1 cellular context compared by ENCODE assay signal in the genomic region with DNA sequence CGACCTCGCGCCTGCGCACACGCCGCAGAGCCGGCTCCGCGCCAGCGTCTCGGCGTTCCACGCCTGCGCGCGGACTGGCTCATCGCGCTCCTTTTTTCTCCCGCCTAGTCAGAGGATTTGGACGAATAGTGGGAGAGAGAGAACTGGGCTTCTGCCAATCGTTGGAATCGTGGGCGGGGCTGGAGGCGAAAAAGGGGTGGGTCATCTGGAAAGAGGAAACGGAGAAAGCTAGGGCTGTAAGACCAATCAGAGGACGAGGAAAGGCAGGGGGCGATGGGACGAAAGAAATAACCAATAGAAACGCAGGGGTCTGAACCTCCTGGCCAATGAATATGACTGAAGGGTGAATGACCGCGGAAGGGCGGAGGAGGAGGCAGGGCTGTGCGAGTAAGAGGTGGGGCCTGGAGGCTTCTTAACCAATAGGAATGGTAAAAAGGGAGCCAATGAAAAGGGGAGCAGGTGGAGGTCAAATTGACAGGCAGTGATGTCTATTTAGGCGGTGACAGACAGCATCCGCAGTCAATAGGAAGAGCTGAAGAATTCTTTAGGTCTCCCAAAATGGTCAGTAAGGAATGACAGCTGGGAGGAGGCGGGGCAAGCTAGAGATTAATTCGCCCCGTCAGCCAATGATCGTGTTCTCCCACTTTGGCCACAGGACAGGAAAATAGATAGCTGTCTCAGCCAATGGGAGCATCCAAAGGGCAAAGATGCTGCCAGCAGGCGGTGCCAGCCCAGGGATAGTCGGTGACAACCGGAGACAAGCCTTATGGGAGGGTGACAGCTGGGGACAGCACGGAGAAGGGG.
TF ChIP-seq lines count a peak whose summit lies in the region.

A gene with protein sequence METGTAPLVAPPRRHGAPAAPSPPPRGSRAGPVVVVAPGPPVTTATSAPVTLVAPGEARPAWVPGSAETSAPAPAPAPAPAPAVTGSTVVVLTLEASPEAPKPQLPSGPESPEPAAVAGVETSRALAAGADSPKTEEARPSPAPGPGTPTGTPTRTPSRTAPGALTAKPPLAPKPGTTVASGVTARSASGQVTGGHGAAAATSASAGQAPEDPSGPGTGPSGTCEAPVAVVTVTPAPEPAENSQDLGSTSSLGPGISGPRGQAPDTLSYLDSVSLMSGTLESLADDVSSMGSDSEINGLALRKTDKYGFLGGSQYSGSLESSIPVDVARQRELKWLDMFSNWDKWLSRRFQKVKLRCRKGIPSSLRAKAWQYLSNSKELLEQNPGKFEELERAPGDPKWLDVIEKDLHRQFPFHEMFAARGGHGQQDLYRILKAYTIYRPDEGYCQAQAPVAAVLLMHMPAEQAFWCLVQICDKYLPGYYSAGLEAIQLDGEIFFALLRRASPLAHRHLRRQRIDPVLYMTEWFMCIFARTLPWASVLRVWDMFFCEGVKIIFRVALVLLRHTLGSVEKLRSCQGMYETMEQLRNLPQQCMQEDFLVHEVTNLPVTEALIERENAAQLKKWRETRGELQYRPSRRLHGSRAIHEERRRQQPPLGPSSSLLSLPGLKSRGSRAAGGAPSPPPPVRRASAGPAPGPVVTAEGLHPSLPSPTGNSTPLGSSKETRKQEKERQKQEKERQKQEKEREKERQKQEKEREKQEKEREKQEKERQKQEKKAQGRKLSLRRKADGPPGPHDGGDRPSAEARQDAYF (minus strand): TSS at position 51 of the 804 bp plus-strand sequence. CDS start 311 bp downstream, outside the sequence.

TF ChIP-seq in HepG2, 621 proteins besides CTCF, POLR2A, EP300 and RAD21 (continues in another document):
- TF ChIP-seq HDAC1 (CRISPR knock-in tag; IDR thresholded peaks at IDR 0.05), result peak; percentile 49; the same call in 1 of the 2 replicates
- TF ChIP-seq GABPA (IDR thresholded peaks at IDR 0.05; ENCODE audit: low read depth, low read length), result peak; percentile 56
- TF ChIP-seq GABPA (CRISPR knock-in tag; IDR thresholded peaks at IDR 0.05; ENCODE audit: low read depth), result peak; percentile 86
- no peak for TF ChIP-seq ZNF546 (CRISPR knock-in tag; conservative IDR thresholded peaks at IDR 0.05)
- TF ChIP-seq ZKSCAN8 (CRISPR knock-in tag; IDR thresholded peaks at IDR 0.05; ENCODE audit: borderline replicate concordance), result no peak
- TF ChIP-seq ZNF337 (CRISPR knock-in tag; IDR thresholded peaks at IDR 0.05; ENCODE audit: borderline replicate concordance, low read depth), result no peak
- peak; percentile 77 for TF ChIP-seq CHD2 (IDR thresholded peaks at IDR 0.05; ENCODE audit: low read depth, low read length)
- TF ChIP-seq HCFC1 (IDR thresholded peaks at IDR 0.05; ENCODE audit: low read depth, low read length), result no peak; the same call in 1 of the 2 replicates
- TF ChIP-seq NONO (IDR thresholded peaks at IDR 0.05), result no peak
- no peak for TF ChIP-seq NONO (CRISPR knock-in tag; conservative IDR thresholded peaks at IDR 0.05)
- TF ChIP-seq MZF1 (CRISPR knock-in tag; IDR thresholded peaks at IDR 0.05; ENCODE audit: borderline replicate concordance), result no peak
- TF ChIP-seq YEATS4 (CRISPR knock-in tag; IDR thresholded peaks at IDR 0.05; ENCODE audit: borderline replicate concordance), result no peak; the same call in 1 of the 2 replicates
- TF ChIP-seq, protein P1, sequence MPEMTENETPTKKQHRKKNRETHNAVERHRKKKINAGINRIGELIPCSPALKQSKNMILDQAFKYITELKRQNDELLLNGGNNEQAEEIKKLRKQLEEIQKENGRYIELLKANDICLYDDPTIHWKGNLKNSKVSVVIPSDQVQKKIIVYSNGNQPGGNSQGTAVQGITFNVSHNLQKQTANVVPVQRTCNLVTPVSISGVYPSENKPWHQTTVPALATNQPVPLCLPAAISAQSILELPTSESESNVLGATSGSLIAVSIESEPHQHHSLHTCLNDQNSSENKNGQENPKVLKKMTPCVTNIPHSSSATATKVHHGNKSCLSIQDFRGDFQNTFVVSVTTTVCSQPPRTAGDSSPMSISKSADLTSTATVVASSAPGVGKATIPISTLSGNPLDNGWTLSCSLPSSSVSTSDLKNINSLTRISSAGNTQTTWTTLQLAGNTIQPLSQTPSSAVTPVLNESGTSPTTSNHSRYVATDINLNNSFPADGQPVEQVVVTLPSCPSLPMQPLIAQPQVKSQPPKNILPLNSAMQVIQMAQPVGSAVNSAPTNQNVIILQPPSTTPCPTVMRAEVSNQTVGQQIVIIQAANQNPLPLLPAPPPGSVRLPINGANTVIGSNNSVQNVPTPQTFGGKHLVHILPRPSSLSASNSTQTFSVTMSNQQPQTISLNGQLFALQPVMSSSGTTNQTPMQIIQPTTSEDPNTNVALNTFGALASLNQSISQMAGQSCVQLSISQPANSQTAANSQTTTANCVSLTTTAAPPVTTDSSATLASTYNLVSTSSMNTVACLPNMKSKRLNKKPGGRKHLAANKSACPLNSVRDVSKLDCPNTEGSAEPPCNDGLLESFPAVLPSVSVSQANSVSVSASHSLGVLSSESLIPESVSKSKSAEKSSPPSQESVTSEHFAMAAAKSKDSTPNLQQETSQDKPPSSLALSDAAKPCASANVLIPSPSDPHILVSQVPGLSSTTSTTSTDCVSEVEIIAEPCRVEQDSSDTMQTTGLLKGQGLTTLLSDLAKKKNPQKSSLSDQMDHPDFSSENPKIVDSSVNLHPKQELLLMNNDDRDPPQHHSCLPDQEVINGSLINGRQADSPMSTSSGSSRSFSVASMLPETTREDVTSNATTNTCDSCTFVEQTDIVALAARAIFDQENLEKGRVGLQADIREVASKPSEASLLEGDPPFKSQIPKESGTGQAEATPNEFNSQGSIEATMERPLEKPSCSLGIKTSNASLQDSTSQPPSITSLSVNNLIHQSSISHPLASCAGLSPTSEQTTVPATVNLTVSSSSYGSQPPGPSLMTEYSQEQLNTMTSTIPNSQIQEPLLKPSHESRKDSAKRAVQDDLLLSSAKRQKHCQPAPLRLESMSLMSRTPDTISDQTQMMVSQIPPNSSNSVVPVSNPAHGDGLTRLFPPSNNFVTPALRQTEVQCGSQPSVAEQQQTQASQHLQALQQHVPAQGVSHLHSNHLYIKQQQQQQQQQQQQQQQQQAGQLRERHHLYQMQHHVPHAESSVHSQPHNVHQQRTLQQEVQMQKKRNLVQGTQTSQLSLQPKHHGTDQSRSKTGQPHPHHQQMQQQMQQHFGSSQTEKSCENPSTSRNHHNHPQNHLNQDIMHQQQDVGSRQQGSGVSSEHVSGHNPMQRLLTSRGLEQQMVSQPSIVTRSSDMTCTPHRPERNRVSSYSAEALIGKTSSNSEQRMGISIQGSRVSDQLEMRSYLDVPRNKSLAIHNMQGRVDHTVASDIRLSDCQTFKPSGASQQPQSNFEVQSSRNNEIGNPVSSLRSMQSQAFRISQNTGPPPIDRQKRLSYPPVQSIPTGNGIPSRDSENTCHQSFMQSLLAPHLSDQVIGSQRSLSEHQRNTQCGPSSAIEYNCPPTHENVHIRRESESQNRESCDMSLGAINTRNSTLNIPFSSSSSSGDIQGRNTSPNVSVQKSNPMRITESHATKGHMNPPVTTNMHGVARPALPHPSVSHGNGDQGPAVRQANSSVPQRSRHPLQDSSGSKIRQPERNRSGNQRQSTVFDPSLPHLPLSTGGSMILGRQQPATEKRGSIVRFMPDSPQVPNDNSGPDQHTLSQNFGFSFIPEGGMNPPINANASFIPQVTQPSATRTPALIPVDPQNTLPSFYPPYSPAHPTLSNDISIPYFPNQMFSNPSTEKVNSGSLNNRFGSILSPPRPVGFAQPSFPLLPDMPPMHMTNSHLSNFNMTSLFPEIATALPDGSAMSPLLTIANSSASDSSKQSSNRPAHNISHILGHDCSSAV (CRISPR knock-in tag; IDR thresholded peaks at IDR 0.05; ENCODE audit: borderline replicate concordance), result no peak
- TF ChIP-seq ZSCAN30 (CRISPR knock-in tag; IDR thresholded peaks at IDR 0.05), result no peak
- TF ChIP-seq, protein P2, sequence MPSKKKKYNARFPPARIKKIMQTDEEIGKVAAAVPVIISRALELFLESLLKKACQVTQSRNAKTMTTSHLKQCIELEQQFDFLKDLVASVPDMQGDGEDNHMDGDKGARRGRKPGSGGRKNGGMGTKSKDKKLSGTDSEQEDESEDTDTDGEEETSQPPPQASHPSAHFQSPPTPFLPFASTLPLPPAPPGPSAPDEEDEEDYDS (CRISPR knock-in tag; IDR thresholded peaks at IDR 0.05), result peak; percentile 81
- no peak for TF ChIP-seq MAFG (CRISPR knock-in tag; IDR thresholded peaks at IDR 0.05)
- peak; percentile 21; the same call in 1 of the 2 replicates for TF ChIP-seq ZSCAN25 (CRISPR knock-in tag; IDR thresholded peaks at IDR 0.05)
- TF ChIP-seq, protein P3, sequence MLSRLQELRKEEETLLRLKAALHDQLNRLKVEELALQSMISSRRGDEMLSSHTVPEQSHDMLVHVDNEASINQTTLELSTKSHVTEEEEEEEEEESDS (CRISPR knock-in tag; IDR thresholded peaks at IDR 0.05; ENCODE audit: borderline replicate concordance), result no peak
- TF ChIP-seq, protein P4, sequence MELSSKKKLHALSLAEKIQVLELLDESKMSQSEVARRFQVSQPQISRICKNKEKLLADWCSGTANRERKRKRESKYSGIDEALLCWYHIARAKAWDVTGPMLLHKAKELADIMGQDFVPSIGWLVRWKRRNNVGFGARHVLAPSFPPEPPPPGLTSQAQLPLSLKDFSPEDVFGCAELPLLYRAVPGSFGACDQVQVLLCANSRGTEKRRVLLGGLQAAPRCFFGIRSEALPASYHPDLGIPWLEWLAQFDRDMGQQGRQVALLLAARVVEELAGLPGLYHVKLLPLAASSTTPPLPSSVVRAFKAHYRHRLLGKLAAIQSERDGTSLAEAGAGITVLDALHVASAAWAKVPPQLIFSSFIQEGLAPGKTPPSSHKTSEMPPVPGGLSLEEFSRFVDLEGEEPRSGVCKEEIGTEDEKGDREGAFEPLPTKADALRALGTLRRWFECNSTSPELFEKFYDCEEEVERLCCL (CRISPR knock-in tag; IDR thresholded peaks at IDR 0.05; ENCODE audit: borderline replicate concordance), result no peak
- TF ChIP-seq PRMT3 (CRISPR knock-in tag; IDR thresholded peaks at IDR 0.05; ENCODE audit: borderline replicate concordance, low read depth), result no peak
- TF ChIP-seq, protein P5, sequence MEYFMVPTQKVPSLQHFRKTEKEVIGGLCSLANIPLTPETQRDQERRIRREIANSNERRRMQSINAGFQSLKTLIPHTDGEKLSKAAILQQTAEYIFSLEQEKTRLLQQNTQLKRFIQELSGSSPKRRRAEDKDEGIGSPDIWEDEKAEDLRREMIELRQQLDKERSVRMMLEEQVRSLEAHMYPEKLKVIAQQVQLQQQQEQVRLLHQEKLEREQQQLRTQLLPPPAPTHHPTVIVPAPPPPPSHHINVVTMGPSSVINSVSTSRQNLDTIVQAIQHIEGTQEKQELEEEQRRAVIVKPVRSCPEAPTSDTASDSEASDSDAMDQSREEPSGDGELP (IDR thresholded peaks at IDR 0.05; ENCODE audit: borderline replicate concordance, low read depth), result peak; percentile 91
- TF ChIP-seq BHLHE40 (IDR thresholded peaks at IDR 0.05; ENCODE audit: low read length), result no peak
- TF ChIP-seq FOSL1 (CRISPR knock-in tag; IDR thresholded peaks at IDR 0.05; ENCODE audit: borderline replicate concordance), result no peak
- 0 out of 2 replicates have a peak, but pooled peaks have one; percentile 15 for TF ChIP-seq SP140L (CRISPR knock-in tag; IDR thresholded peaks at IDR 0.05; ENCODE audit: borderline replicate concordance)
- TF ChIP-seq ZNF441 (CRISPR knock-in tag; IDR thresholded peaks at IDR 0.05; ENCODE audit: borderline replicate concordance), result no peak
- no peak for TF ChIP-seq ZFY (CRISPR knock-in tag; IDR thresholded peaks at IDR 0.05)
- TF ChIP-seq, protein P6, sequence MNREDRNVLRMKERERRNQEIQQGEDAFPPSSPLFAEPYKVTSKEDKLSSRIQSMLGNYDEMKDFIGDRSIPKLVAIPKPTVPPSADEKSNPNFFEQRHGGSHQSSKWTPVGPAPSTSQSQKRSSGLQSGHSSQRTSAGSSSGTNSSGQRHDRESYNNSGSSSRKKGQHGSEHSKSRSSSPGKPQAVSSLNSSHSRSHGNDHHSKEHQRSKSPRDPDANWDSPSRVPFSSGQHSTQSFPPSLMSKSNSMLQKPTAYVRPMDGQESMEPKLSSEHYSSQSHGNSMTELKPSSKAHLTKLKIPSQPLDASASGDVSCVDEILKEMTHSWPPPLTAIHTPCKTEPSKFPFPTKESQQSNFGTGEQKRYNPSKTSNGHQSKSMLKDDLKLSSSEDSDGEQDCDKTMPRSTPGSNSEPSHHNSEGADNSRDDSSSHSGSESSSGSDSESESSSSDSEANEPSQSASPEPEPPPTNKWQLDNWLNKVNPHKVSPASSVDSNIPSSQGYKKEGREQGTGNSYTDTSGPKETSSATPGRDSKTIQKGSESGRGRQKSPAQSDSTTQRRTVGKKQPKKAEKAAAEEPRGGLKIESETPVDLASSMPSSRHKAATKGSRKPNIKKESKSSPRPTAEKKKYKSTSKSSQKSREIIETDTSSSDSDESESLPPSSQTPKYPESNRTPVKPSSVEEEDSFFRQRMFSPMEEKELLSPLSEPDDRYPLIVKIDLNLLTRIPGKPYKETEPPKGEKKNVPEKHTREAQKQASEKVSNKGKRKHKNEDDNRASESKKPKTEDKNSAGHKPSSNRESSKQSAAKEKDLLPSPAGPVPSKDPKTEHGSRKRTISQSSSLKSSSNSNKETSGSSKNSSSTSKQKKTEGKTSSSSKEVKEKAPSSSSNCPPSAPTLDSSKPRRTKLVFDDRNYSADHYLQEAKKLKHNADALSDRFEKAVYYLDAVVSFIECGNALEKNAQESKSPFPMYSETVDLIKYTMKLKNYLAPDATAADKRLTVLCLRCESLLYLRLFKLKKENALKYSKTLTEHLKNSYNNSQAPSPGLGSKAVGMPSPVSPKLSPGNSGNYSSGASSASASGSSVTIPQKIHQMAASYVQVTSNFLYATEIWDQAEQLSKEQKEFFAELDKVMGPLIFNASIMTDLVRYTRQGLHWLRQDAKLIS (CRISPR knock-in tag; IDR thresholded peaks at IDR 0.05), result no peak
- TF ChIP-seq KLF11 (CRISPR knock-in tag; IDR thresholded peaks at IDR 0.05), result peak; percentile 49; the same call in 1 of the 2 replicates
- no peak for TF ChIP-seq REPIN1 (CRISPR knock-in tag; IDR thresholded peaks at IDR 0.05; ENCODE audit: borderline replicate concordance, low read depth)
- TF ChIP-seq NCOA2 (CRISPR knock-in tag; IDR thresholded peaks at IDR 0.05), result peak; percentile 19; the same call in 1 of the 2 replicates
- no peak for TF ChIP-seq ZNF234 (CRISPR knock-in tag; conservative IDR thresholded peaks at IDR 0.05)
- TF ChIP-seq FOXK2 (IDR thresholded peaks at IDR 0.05), result peak; percentile 44; the same call in 1 of the 2 replicates
- peak; percentile 38; the same call in 1 of the 2 replicates for TF ChIP-seq ELF3 (CRISPR knock-in tag; IDR thresholded peaks at IDR 0.05)
- TF ChIP-seq HOXA3 (CRISPR knock-in tag; IDR thresholded peaks at IDR 0.05), result peak; percentile 18; the same call in 1 of the 2 replicates
- peak; percentile 18; the same call in 1 of the 2 replicates for TF ChIP-seq FOXA3 (CRISPR knock-in tag; IDR thresholded peaks at IDR 0.05)
- TF ChIP-seq ZNF615 (CRISPR knock-in tag; IDR thresholded peaks at IDR 0.05; ENCODE audit: borderline replicate concordance), result no peak
